ENCODE assay signal across 1 cellular context in genomic region chrX:136847874-136848273, GRCh38.
TF ChIP-seq lines count a peak whose summit lies in the region.

No MANE protein-coding gene starts in this region.

TF ChIP-seq in K562, 482 proteins besides CTCF, POLR2A, EP300 and RAD21 (continued from another document and continues in another):
- TF ChIP-seq ZNF318 (IDR thresholded peaks at IDR 0.05; ENCODE audit: borderline replicate concordance in 1 of 2, low read depth in 1 of 2), result 0 out of 4 replicates have a peak, but pooled peaks of 1 of the 2 experiments have one; percentile 48
- TF ChIP-seq LARP7 (IDR thresholded peaks at IDR 0.05), result no peak
- TF ChIP-seq NCOA6 (IDR thresholded peaks at IDR 0.05), result no peak
- TF ChIP-seq FOXK2 (conservative IDR thresholded peaks at IDR 0.05 in 1 of 2, IDR thresholded peaks at IDR 0.05 in 1 of 2; ENCODE audit: low read depth in 2 of 2), result peak in 1 of 2 experiments; percentile 61; a peak in 3 of 4 replicates
- peak; percentile 73 for TF ChIP-seq NCOA1 (IDR thresholded peaks at IDR 0.05; ENCODE audit: low read depth)
- no peak for TF ChIP-seq RBM17 (IDR thresholded peaks at IDR 0.05; ENCODE audit: borderline replicate concordance, low read depth, low read length)
- no peak for TF ChIP-seq FOXJ3 (CRISPR knock-in tag; IDR thresholded peaks at IDR 0.05)
- TF ChIP-seq DDX20 (tag; IDR thresholded peaks at IDR 0.05; ENCODE audit: low read depth), result no peak
- TF ChIP-seq E2F1 (CRISPR knock-in tag; IDR thresholded peaks at IDR 0.05), result no peak
- no peak for TF ChIP-seq NELFE (IDR thresholded peaks at IDR 0.05; ENCODE audit: insufficient read depth, insufficient read length)
- no peak for TF ChIP-seq HNRNPUL1 (IDR thresholded peaks at IDR 0.05; ENCODE audit: low read length)
- TF ChIP-seq TRIM28 (IDR thresholded peaks at IDR 0.05), result no peak
- TF ChIP-seq SLC30A9 (CRISPR knock-in tag; IDR thresholded peaks at IDR 0.05), result no peak
- TF ChIP-seq ESRRA (IDR thresholded peaks at IDR 0.05; ENCODE audit: borderline replicate concordance, low read depth), result peak; percentile 89; the same call in 1 of the 2 replicates
- no peak for TF ChIP-seq BRCA1 (IDR thresholded peaks at IDR 0.05)
- no peak for TF ChIP-seq BRCA1 (CRISPR knock-in tag; IDR thresholded peaks at IDR 0.05)
- no peak for TF ChIP-seq ZNF23 (CRISPR knock-in tag; IDR thresholded peaks at IDR 0.05)
- peak; percentile 26; the same call in 1 of the 2 replicates for TF ChIP-seq SMARCC2 (IDR thresholded peaks at IDR 0.05; ENCODE audit: low read depth)
- TF ChIP-seq HDAC3 (IDR thresholded peaks at IDR 0.05; ENCODE audit: borderline replicate concordance, partially characterized antibody), result peak; percentile 40
- no peak for TF ChIP-seq RBFOX2 (IDR thresholded peaks at IDR 0.05; ENCODE audit: low read depth, low read length)
- TF ChIP-seq TRIM24 (IDR thresholded peaks at IDR 0.05), result peak in 1 of 2 experiments; percentile 60; a peak in 2 of 4 replicates
- 0 out of 2 replicates have a peak, but pooled peaks have one; percentile 27 for TF ChIP-seq CBX1 (IDR thresholded peaks at IDR 0.05; ENCODE audit: low read depth)
- peak; percentile 75; the same call in 1 of the 2 replicates for TF ChIP-seq LEF1 (IDR thresholded peaks at IDR 0.05)
- TF ChIP-seq NR4A1 (CRISPR knock-in tag; IDR thresholded peaks at IDR 0.05), result no peak
- no peak for TF ChIP-seq NR4A1 (tag; IDR thresholded peaks at IDR 0.05)
- TF ChIP-seq ZBTB2 (IDR thresholded peaks at IDR 0.05), result no peak
- TF ChIP-seq SMARCA4 (IDR thresholded peaks at IDR 0.05), result peak; percentile 84
- TF ChIP-seq ARID1B (IDR thresholded peaks at IDR 0.05), result peak; percentile 84
- no peak; the same call in 1 of the 2 replicates for TF ChIP-seq MTA2 (IDR thresholded peaks at IDR 0.05; ENCODE audit: low read depth)
- TF ChIP-seq TAF7 (tag; IDR thresholded peaks at IDR 0.05), result no peak
- peak in 1 of 2 experiments; percentile 28; a peak in 1 of 4 replicates for TF ChIP-seq ETV6 (IDR thresholded peaks at IDR 0.05; ENCODE audit: borderline replicate concordance in 1 of 2, low read depth in 2 of 2, low read length in 1 of 2)
- TF ChIP-seq ETV6 (CRISPR knock-in tag; IDR thresholded peaks at IDR 0.05; ENCODE audit: borderline replicate concordance), result no peak
- no peak for TF ChIP-seq SAP30 (IDR thresholded peaks at IDR 0.05; ENCODE audit: borderline replicate concordance, insufficient read depth, low read depth, low read length, poor library complexity, severe bottlenecking)
- peak; percentile 82 for TF ChIP-seq STAT5A (IDR thresholded peaks at IDR 0.05; ENCODE audit: borderline replicate concordance, low read length)
- TF ChIP-seq MCM2 (IDR thresholded peaks at IDR 0.05; ENCODE audit: low read depth), result no peak
- TF ChIP-seq KDM1A (IDR thresholded peaks at IDR 0.05), result peak; percentile 54 to 55; a peak in 2 of 4 replicates
- 0 out of 4 replicates have a peak, but pooled peaks of 1 of the 2 experiments have one; percentile 61 for TF ChIP-seq HDAC1 (IDR thresholded peaks at IDR 0.05)
- TF ChIP-seq STAT6 (CRISPR knock-in tag; IDR thresholded peaks at IDR 0.05), result no peak
- no peak for TF ChIP-seq ATF4 (CRISPR knock-in tag; IDR thresholded peaks at IDR 0.05)
- no peak for TF ChIP-seq ZFX (CRISPR knock-in tag; IDR thresholded peaks at IDR 0.05)
- peak; percentile 50; the same call in 1 of the 2 replicates for TF ChIP-seq MYBL2 (IDR thresholded peaks at IDR 0.05; ENCODE audit: low read depth)
- TF ChIP-seq MYBL2 (CRISPR knock-in tag; IDR thresholded peaks at IDR 0.05; ENCODE audit: borderline replicate concordance), result no peak
- peak; percentile 20; the same call in 1 of the 2 replicates for TF ChIP-seq NBN (IDR thresholded peaks at IDR 0.05; ENCODE audit: low read depth)
- TF ChIP-seq TBL1XR1 (IDR thresholded peaks at IDR 0.05; ENCODE audit: low read length in 2 of 2), result peak in 1 of 2 experiments; percentile 68; a peak in 2 of 4 replicates
- TF ChIP-seq ZNF512 (tag; IDR thresholded peaks at IDR 0.05), result no peak
- peak in 1 of 2 experiments; percentile 26; a peak in 2 of 4 replicates for TF ChIP-seq MAZ (CRISPR knock-in tag; conservative IDR thresholded peaks at IDR 0.05 in 1 of 2, IDR thresholded peaks at IDR 0.05 in 1 of 2)
- peak; percentile 76 for TF ChIP-seq EHMT2 (IDR thresholded peaks at IDR 0.05)
- TF ChIP-seq CBX8 (IDR thresholded peaks at IDR 0.05; ENCODE audit: borderline replicate concordance, extremely low read depth, low read depth, low read length, poor library complexity, severe bottlenecking), result no peak
